ENCODE assay signal across 8 cellular contexts in the genomic region with DNA sequence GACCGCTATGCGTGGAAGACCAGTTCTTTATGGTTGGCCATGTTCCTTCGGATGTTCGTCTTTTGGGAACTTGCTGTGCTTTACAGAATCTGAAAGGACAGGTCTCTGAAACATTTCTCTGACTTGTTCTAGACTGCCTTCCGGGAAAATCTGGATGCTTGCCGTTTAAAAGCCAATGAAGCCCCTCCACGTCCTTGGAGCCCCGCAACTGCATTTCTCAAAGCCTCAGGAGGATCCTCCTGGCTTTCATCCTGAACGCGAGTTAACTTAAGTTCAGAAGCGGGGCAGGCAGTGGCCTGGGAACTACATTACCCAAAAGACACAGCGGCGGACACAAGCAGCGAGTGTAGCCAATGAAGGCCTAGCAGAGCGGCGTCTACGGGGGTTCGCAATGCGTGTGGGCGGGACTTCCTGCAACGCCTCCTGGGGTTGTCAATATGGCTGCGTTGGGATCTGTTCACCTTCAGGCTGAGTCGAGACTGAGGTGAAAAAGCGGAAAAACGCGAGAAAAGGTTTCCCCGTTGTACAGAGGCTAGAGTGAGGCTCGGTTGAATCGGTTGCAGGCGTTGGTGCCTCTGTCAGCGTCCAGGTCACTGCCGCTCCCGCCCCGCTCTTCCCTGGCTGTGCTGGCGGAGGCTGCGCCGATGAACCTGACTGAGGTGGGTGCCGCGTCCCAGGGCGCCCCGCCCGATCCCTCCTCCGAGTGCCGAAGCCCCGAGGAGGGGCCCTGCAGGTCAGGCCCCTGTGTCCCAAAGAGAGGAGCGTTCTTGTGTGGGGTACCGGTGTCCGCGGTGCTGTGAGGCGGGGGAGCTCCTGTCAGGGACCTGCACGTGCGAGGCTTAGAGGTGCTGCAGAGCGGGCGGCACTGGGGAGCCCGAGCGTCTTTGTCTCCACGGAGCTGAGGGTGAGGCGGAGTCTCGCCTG. TPM values are rescaled to one million over a fixed set of nuclear protein-coding genes. Genes with fewer than 3 reads are reported as not detected.
DNase-seq lines count a peak whose midpoint lies in the region; ATAC-seq and TF ChIP-seq lines count a peak whose summit lies in the region.

A gene (plus strand): TSS at position 414 of the 924 bp plus-strand sequence. CDS start 2,455 bp downstream, outside the sequence.

- peak within 1 kb of the TSS; percentile 89 for H3K4me3 ChIP-seq in BLaER1
- peak within 1 kb of the TSS; percentile 99 for H3K4me3 ChIP-seq in colonic mucosa

- H3K4me1 ChIP-seq in BLaER1 (peaks cover 15% of the 10 kb centered on the region), colonic mucosa (peaks cover 7% of the 10 kb centered on the region)

- ATAC-seq in GM19324 (IDR thresholded peaks at IDR 0.05; ENCODE audit: low FRiP score, unreplicated experiment) (peak; percentile 95), HG03460 (IDR thresholded peaks at IDR 0.05; ENCODE audit: unreplicated experiment) (peak; percentile 98), left colon (peak; percentile 100)

- H3K9ac ChIP-seq in BLaER1, result peak within 1 kb of the TSS; percentile 86
- H3K9ac ChIP-seq in colonic mucosa (ENCODE audit: low read depth in 2 of 2, low read length in 2 of 2), result peak within 1 kb of the TSS; percentile 70 to 81

- H3K27ac ChIP-seq in BLaER1 (peak within 1 kb of the TSS; percentile 66), colonic mucosa (no peak within 1 kb of the TSS)

- intact Hi-C loops in colonic mucosa (cut with DNase I) (no loop called here), left colon (cut with DNase I, micrococcal nuclease) (no loop called here)

- H3K9me3 ChIP-seq in BLaER1 (no peaks in the 10 kb centered on the region), colonic mucosa (no peaks in the 10 kb centered on the region)

- peak within 1 kb of the TSS; percentile 96 for H3K4me2 ChIP-seq in BLaER1

- H3K27me3 ChIP-seq in BLaER1 (no peaks in the 10 kb centered on the region), colonic mucosa (no peaks in the 10 kb centered on the region)

- peaks cover 24% of the 10 kb centered on the region; the same call in 1 of the 2 replicates for H4K20me1 ChIP-seq in BLaER1

- TF ChIP-seq CTCF in colonic mucosa (IDR thresholded peaks at IDR 0.05), result no peak

- peak; percentile 82 to 95 for DNase-seq in NCI-H526 (lab: John Stamatoyannopoulos, UW)
- DNase-seq in activated CD4-positive, alpha-beta T cell treated with anti-CD3 and anti-CD28 coated beads for 4 hours, result peak; percentile 92 to 93
- DNase-seq in colonic mucosa, result peak; percentile 96
- peak; percentile 95 for DNase-seq in left colon
- DNase-seq in stimulated activated CD4-positive, alpha-beta T cell treated with anti-CD3 and anti-CD28 coated beads, Interleukin-1b, Interleukin-23, amount 100 ng/mL, for 4 hours (ENCODE audit: low read depth in 2 of 2), result peak; percentile 84 to 87

- H3K36me3 ChIP-seq in BLaER1, result peaks cover 28% of the 10 kb centered on the region
- no peaks in the 10 kb centered on the region for H3K36me3 ChIP-seq in colonic mucosa

RNA-seq across cellular contexts. Expression of the gene that starts here (rescaled TPM):
- total RNA-seq in colonic mucosa (1 to 10 TPM; 6.2 to 6.9 TPM), left colon (10 to 100 TPM in 1 of 2 donors, 1 to 10 TPM in 1; 7.7 to 12.1 TPM)
